Comparison of ENCODE assay signal across 27 cellular contexts in the genomic region with DNA sequence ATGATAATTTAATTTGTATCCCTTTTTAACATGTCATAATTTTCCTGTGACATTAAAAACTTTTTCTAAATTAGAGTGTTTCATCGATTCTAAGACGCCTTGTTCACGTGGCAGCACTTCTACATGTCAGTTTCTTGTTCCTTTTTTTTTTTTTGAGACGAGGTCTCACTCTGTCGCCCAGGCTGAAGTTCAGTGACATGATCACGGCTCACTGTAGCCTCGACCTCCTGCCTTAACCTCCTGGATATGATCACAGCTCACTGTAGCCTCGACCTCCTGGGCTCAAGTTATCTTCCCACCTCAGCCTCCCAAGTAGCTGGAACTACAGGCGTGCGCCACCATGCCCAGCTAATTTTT. TPM values are rescaled to one million over a fixed set of nuclear protein-coding genes. Genes with fewer than 3 reads are reported as not detected.
"Had no signal": no experiment of that assay in that cellular context is flagged by ENCODE, and none has a peak within 500 bp of the region (broad histone marks: within the 10 kb centered on the region; RNA-seq: fewer than 3 reads in every experiment).

No MANE protein-coding gene starts in this region.

- H3K4me3 Mint-ChIP-seq: activated naive CD8-positive, alpha-beta T cell; effector memory CD8-positive, alpha-beta T cell; T-helper 17 cell; type B pancreatic cell had no signal

- H3K9me3 Mint-ChIP-seq: effector memory CD8-positive, alpha-beta T cell; type B pancreatic cell had no signal

- H3K36me3 Mint-ChIP-seq: activated naive CD8-positive, alpha-beta T cell had no signal

- H3K27me3 Mint-ChIP-seq: activated naive CD8-positive, alpha-beta T cell; effector memory CD8-positive, alpha-beta T cell; T-helper 17 cell; type B pancreatic cell had no signal

- H3K27me3 ChIP-seq: colonic mucosa, dorsolateral prefrontal cortex, testis, vagina had no signal

- H3K4me2 ChIP-seq: smooth muscle cell had no signal

- H3K9me3 ChIP-seq: colonic mucosa, testis, vagina had no signal

- ATAC-seq: effector memory CD8-positive, alpha-beta T cell; esophagus mucosa; sciatic nerve; T-helper 17 cell had no signal

- DNase-seq: activated CD4-positive, alpha-beta T cell treated with anti-CD3 and anti-CD28 coated beads for 1 hour; activated CD4-positive, alpha-beta T cell treated with anti-CD3 and anti-CD28 coated beads, Interleukin-2, amount 50 U/mL, for 1 hour; activated gamma-delta T cell treated with Interleukin-2 at 50 U/mL for 16 hours; activated T-cell treated with anti-CD3 and anti-CD28 coated beads, Interleukin-2, amount 50 U/mL, for 1 hour; colonic mucosa; effector memory CD8-positive, alpha-beta T cell; foreskin melanocyte; islet precursor cell; left cardiac atrium; mesenchymal stem cell; stimulated activated CD4-positive, alpha-beta T cell treated with anti-CD3 and anti-CD28 coated beads, Interleukin-15, amount 100 ng/mL, for 24 hours; stimulated activated naive CD4-positive, alpha-beta T cell; T-helper 17 cell; WERI-Rb-1 had no signal

- H3K27ac ChIP-seq: colonic mucosa, vagina, WERI-Rb-1 had no signal

- H3K27ac Mint-ChIP-seq: activated naive CD8-positive, alpha-beta T cell; T-helper 17 cell had no signal

- H3K4me1 ChIP-seq: colonic mucosa, vagina had no signal

- H3K4me3 ChIP-seq: colonic mucosa, dorsolateral prefrontal cortex, smooth muscle cell, testis, vagina had no signal

RNA-seq across cellular contexts. Expression of a gene that starts 55.2 kb away (rescaled TPM):
- total RNA-seq: bronchial epithelial cell, colonic mucosa, endothelial cell of umbilical vein, esophagus mucosa, left cardiac atrium, lower leg skin, mononuclear cell, renal cortical epithelial cell, sciatic nerve, smooth muscle cell, T-helper 17 cell, vagina had no signal
- polyA plus RNA-seq: endothelial cell of umbilical vein, smooth muscle cell had no signal
